Comparison of ENCODE assay signal across 23 cellular contexts in the genomic region with DNA sequence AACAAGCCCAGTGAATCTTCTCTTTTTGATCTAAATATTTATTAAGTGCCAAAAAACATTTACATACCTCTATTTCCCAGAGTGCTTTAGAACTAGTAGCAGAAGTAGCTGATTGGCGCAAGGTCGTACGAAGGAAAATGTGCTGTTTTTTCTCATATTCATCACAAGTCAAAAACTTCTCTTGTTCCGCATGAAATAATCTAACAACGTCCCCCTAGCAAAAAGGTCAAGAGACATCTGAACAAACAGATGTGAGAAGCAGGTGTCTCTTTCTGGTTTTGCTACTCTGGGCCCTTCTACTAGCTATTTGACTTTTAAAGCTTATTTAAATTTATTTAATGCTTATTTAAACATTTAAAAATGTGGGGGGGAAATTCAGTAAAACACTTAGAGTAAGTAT.
"Had no signal": no experiment of that assay in that cellular context is flagged by ENCODE, and none has a peak within 500 bp of the region (broad histone marks: within the 10 kb centered on the region; RNA-seq: fewer than 3 reads in every experiment).

No MANE protein-coding gene starts in this region.

- H3K4me1 ChIP-seq: ascending aorta, right lobe of liver, vagina had no signal

- H3K27me3 ChIP-seq: ascending aorta, left lung, right lobe of liver, vagina had no signal

- DNase-seq: activated B cell treated with CpG ODN at 0.5 μM for 24 hours; activated CD4-positive, alpha-beta T cell treated with anti-CD3 and anti-CD28 coated beads for 36 hours; activated CD4-positive, alpha-beta T cell treated with anti-CD3 and anti-CD28 coated beads, Interleukin-2, amount 50 U/mL, for 4 hours; activated CD8-positive, alpha-beta memory T cell treated with anti-CD3 and anti-CD28 coated beads for 24 hours; activated CD8-positive, alpha-beta memory T cell treated with anti-CD3 and anti-CD28 coated beads, Interleukin-2, amount 50 U/mL, for 4 hours; activated T-cell treated with anti-CD3 and anti-CD28 coated beads, Interleukin-2, amount 50 U/mL, for 24 hours; central memory CD4-positive, alpha-beta T cell; effector memory CD4-positive, alpha-beta T cell; foreskin melanocyte; hippocampal formation; kidney glomerular epithelial cell; left lung; naive thymus-derived CD4-positive, alpha-beta T cell; occipital lobe; right lobe of liver; stimulated activated CD4-positive, alpha-beta T cell treated with anti-CD3 and anti-CD28 coated beads, Interleukin-2, amount 100 ng/mL, for 24 hours had no signal

- H3K27ac ChIP-seq: ascending aorta, left lung, right lobe of liver, vagina had no signal

- ATAC-seq: activated CD4-positive, alpha-beta T cell treated with anti-CD3 and anti-CD28 coated beads for 36 hours; activated naive CD4-positive, alpha-beta T cell treated with anti-CD3 and anti-CD28 coated beads, Interleukin-2, amount 50 U/mL, for 72 hours; activated T-helper 17 cell treated with anti-CD3 and anti-CD28 coated beads, Interleukin-2, amount 50 U/mL, for 72 hours; left lung; naive thymus-derived CD4-positive, alpha-beta T cell; right lobe of liver; stimulated activated effector memory CD8-positive, alpha-beta T cell treated with anti-CD3 and anti-CD28 coated beads, Interleukin-12 subunit alpha, Interleukin-12 subunit beta, amount 100 ng/mL, for 72 hours had no signal

- H3K4me3 ChIP-seq: ascending aorta, left lung, lung, right lobe of liver, skin epidermis, vagina had no signal

- H3K9me3 ChIP-seq: ascending aorta, left lung, right lobe of liver, vagina had no signal
